Comparison of ENCODE assay signal across 11 cellular contexts in genomic region chr6:111712398-111712797, GRCh38.
DNase-seq lines count a peak whose midpoint lies in the region; ATAC-seq and TF ChIP-seq lines count a peak whose summit lies in the region.
"Had no signal": no experiment of that assay in that cellular context is flagged by ENCODE, and none has a peak within 500 bp of the region (broad histone marks: within the 10 kb centered on the region; RNA-seq: fewer than 3 reads in every experiment).

No MANE protein-coding gene starts in this region.

- peaks cover 26% of the 10 kb centered on the region for H3K4me1 Mint-ChIP-seq in endodermal cell
- H3K4me1 Mint-ChIP-seq in natural killer cell treated with Interleukin-12 subunit alpha and Interleukin-12 subunit beta and Interleukin-15 and Interleukin-18, amount 100 ng/mL, for 72 hours (ENCODE audit: low read depth in 2 of 2), result peaks cover 65% of the 10 kb centered on the region in 2 donors

- H3K4me3 ChIP-seq in BJ (ENCODE audit: low read depth, low read length) (no peak overlapping the region), endodermal cell (ENCODE audit: low read length) (no peak overlapping the region)

- H3K4me3 Mint-ChIP-seq in endodermal cell, result no peak overlapping the region
- H3K4me3 Mint-ChIP-seq in natural killer cell treated with Interleukin-12 subunit alpha and Interleukin-12 subunit beta and Interleukin-15 and Interleukin-18, amount 100 ng/mL, for 72 hours, result no peak overlapping the region

- CTCF ChIA-PET in BJ (lab: Yijun Ruan, JAX), result interaction anchor here (1.0 to 6.1 kb wide), 5 partner anchors 161 to 331 kb away, joined by 3 to 82 read pairs (median 4); partner anchors contain the start of gene FYN

- 88 to 100% methylated on average over 4 of the region's 4 CpGs for WGBS in endodermal cell (ENCODE audit: insufficient coverage in 1 of 2, insufficient read length in 1 of 2), 2 experiments

- H3K9ac ChIP-seq in endodermal cell (ENCODE audit: extremely low read depth, low read length, poor library complexity, severe bottlenecking), result no peak overlapping the region

- no peak for ATAC-seq in natural killer cell treated with Interleukin-12 subunit alpha and Interleukin-12 subunit beta and Interleukin-15 and Interleukin-18, amount 100 ng/mL, for 72 hours
- ATAC-seq in HG03196 (IDR thresholded peaks at IDR 0.05; ENCODE audit: unreplicated experiment), result no peak

- H3K27me3 ChIP-seq in BJ (ENCODE audit: control insufficient read depth, insufficient read depth, low read length), result no peaks in the 10 kb centered on the region
- H3K27me3 ChIP-seq in endodermal cell (ENCODE audit: control insufficient read depth, insufficient read depth, low read length, poor library complexity, severe bottlenecking), result no peaks in the 10 kb centered on the region

- H3K27ac Mint-ChIP-seq in endodermal cell, result no peak overlapping the region
- peak overlapping the region; percentile 94 to 99 for H3K27ac Mint-ChIP-seq in natural killer cell treated with Interleukin-12 subunit alpha and Interleukin-12 subunit beta and Interleukin-15 and Interleukin-18, amount 100 ng/mL, for 72 hours

- DNase-seq in BJ (ENCODE audit: low read depth), result peak; percentile 35
- peak; percentile 62 for DNase-seq in SW480 (ENCODE audit: low spot score)
- no peak for DNase-seq in endodermal cell
- no peak for DNase-seq in natural killer cell treated with Interleukin-12 subunit alpha and Interleukin-12 subunit beta and Interleukin-15 and Interleukin-18, amount 100 ng/mL, for 72 hours (ENCODE audit: low spot score)
- DNase-seq in stimulated activated CD4-positive, alpha-beta T cell treated with anti-CD3 and anti-CD28 coated beads, Interleukin-4, amount 100 ng/mL, for 1 hour, result no peak
- no peak for DNase-seq in activated gamma-delta T cell treated with Interleukin-2 at 50 U/mL for 16 hours
- DNase-seq in NOMO-1 treated with DMSO at 0.1 percent for 48 hours (lab: John Stamatoyannopoulos, UW; ENCODE audit: unreplicated experiment), result no peak
- DNase-seq: left cardiac atrium, NCI-H2029, T-helper 9 cell had no signal

- POLR2A ChIA-PET in BJ (lab: Charles Lee), result no interaction called here

- H3K9me3 Mint-ChIP-seq in endodermal cell, result no peaks in the 10 kb centered on the region
- H3K9me3 Mint-ChIP-seq in natural killer cell treated with Interleukin-12 subunit alpha and Interleukin-12 subunit beta and Interleukin-15 and Interleukin-18, amount 100 ng/mL, for 72 hours, result no peaks in the 10 kb centered on the region

- H3K4me1 ChIP-seq in endodermal cell (ENCODE audit: control insufficient read depth, insufficient read depth, low read length), result no peaks in the 10 kb centered on the region

- TF ChIP-seq CTCF in BJ (IDR thresholded peaks at IDR 0.05; ENCODE audit: insufficient read depth, low read depth, low read length) (no peak), endodermal cell (conservative IDR thresholded peaks at IDR 0.05) (no peak)

- H3K9me3 ChIP-seq in endodermal cell (ENCODE audit: control insufficient read depth, low read length), result no peaks in the 10 kb centered on the region

- no peaks in the 10 kb centered on the region for H3K27me3 Mint-ChIP-seq in endodermal cell (ENCODE audit: insufficient read depth)
- no peaks in the 10 kb centered on the region for H3K27me3 Mint-ChIP-seq in natural killer cell treated with Interleukin-12 subunit alpha and Interleukin-12 subunit beta and Interleukin-15 and Interleukin-18, amount 100 ng/mL, for 72 hours

- H3K36me3 Mint-ChIP-seq in endodermal cell (ENCODE audit: low read depth), result peaks cover 21% of the 10 kb centered on the region
- peaks cover 9% of the 10 kb centered on the region for H3K36me3 Mint-ChIP-seq in natural killer cell treated with Interleukin-12 subunit alpha and Interleukin-12 subunit beta and Interleukin-15 and Interleukin-18, amount 100 ng/mL, for 72 hours

- H3K36me3 ChIP-seq in BJ (ENCODE audit: control insufficient read depth, insufficient read depth, low read length) (peaks cover 2% of the 10 kb centered on the region; the same call in 1 of the 2 replicates), endodermal cell (ENCODE audit: control insufficient read depth, insufficient read depth, low read length) (peaks cover 13% of the 10 kb centered on the region)

- peak overlapping the region; percentile 91 for H3K27ac ChIP-seq in endodermal cell (ENCODE audit: low read depth, low read length)

Comparison
In these comparisons a context has a peak if more than half of its experiments do, and no peak if none do; other contexts are left out.
1. DNase-seq: peak in BJ (single experiment) and SW480 (single experiment); none in endodermal cell (single experiment), natural killer cell treated with Interleukin-12 subunit alpha and Interleukin-12 subunit beta and Interleukin-15 and Interleukin-18, amount 100 ng/mL, for 72 hours (single experiment), stimulated activated CD4-positive, alpha-beta T cell treated with anti-CD3 and anti-CD28 coated beads, Interleukin-4, amount 100 ng/mL, for 1 hour (single experiment), activated gamma-delta T cell treated with Interleukin-2 at 50 U/mL for 16 hours (single experiment) and NOMO-1 treated with DMSO at 0.1 percent for 48 hours (single experiment).